ENCODE assay signal across 8 cellular contexts in the genomic region with DNA sequence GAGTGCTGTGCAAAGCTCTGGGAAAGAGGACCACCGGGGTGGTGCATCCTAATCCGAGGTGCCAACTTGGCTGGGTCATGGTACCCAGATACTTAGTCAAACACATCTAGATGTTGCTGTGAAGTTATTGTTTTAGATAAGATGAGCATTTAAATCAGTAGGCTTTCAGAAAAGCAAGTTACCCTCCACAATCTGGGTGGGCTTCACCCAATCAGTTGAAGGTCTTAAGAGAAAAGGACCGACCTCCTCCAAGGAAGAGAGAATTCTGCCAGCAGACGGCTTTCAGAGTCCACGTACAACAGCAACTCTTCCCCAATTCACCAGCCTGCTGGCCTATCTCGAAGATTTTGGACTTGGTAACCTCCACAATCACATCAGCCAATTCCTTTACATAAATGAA.
"Had no signal": no experiment of that assay in that cellular context is flagged by ENCODE, and none has a peak within 500 bp of the region (broad histone marks: within the 10 kb centered on the region; RNA-seq: fewer than 3 reads in every experiment).

No MANE protein-coding gene starts in this region.

- H3K9me3 ChIP-seq: HAP-1 had no signal

- H3K36me3 ChIP-seq: HAP-1 had no signal

- H2AFZ ChIP-seq: GM23248 had no signal

- H3K4me2 ChIP-seq: KMS-11 had no signal

- H3K27ac ChIP-seq: GM23248, KMS-11 had no signal

- DNase-seq: GM23248, GOT3, H7, IMR-90, KBM-7 had no signal

- ATAC-seq: HCT116 had no signal

- H3K4me1 ChIP-seq: HAP-1 had no signal

- H3K4me3 ChIP-seq: GM23248, HAP-1 had no signal
